1 cellular context compared by ENCODE assay signal in genomic region chr1:200179781-200180160, GRCh38.
TF ChIP-seq lines count a peak whose summit lies in the region.

No MANE protein-coding gene starts in this region.

TF ChIP-seq in H1, 55 proteins besides CTCF, POLR2A, EP300 and RAD21:
- TF ChIP-seq CHD2 (IDR thresholded peaks at IDR 0.05; ENCODE audit: low read length) (no peak), ASH2L (IDR thresholded peaks at IDR 0.05; ENCODE audit: low read length) (no peak), CTBP2 (IDR thresholded peaks at IDR 0.05; ENCODE audit: borderline replicate concordance, insufficient read depth, insufficient read length, low read length) (no peak), SRF (IDR thresholded peaks at IDR 0.05; ENCODE audit: low read depth, low read length) (no peak), GABPA (IDR thresholded peaks at IDR 0.05; ENCODE audit: borderline replicate concordance, insufficient read depth, low read length) (no peak), SIN3A (conservative IDR thresholded peaks at IDR 0.05 in 1 of 2, IDR thresholded peaks at IDR 0.05 in 1 of 2; ENCODE audit: low read depth in 1 of 2, low read length in 2 of 2) (no peak)
TF ChIP-seq in H1: peak in this region for 0.
